Comparison of ENCODE assay signal across 22 cellular contexts in the genomic region with DNA sequence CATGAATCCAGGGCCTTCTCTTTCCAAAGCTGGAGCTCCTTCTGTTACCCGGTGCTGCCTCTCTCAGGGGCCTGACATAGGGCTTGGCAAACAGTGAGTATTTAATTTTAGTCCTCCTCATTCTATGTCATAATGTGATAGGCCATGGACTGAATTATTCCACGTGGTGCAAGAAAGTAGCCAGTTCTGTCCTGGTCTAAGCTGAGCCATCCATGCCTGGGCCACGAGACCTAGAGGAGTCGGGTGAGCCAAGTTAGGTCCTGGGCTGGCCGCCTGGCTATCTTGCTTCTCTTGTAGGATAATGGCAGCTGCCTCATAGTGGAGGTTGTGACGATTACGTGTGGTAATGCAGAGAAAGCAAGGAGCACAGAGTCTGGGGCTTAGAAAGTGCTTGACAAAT.
"Had no signal": no experiment of that assay in that cellular context is flagged by ENCODE, and none has a peak within 500 bp of the region (broad histone marks: within the 10 kb centered on the region; RNA-seq: fewer than 3 reads in every experiment).

No MANE protein-coding gene starts in this region.

- DNase-seq: activated CD4-positive, alpha-beta memory T cell treated with anti-CD3 and anti-CD28 coated beads for 36 hours; activated CD4-positive, alpha-beta T cell treated with anti-CD3 and anti-CD28 coated beads, Interleukin-2, amount 10 ng/mL, durations not matched to agents 24 days and 14 days; activated CD4-positive, CD25-positive, alpha-beta regulatory T cell treated with anti-CD3 and anti-CD28 coated beads, Interleukin-2, amount 50 U/mL, for 72 hours; activated CD8-positive, alpha-beta memory T cell treated with anti-CD3 and anti-CD28 coated beads, Interleukin-2, amount 50 U/mL, for 4 hours; activated gamma-delta T cell; activated naive CD4-positive, alpha-beta T cell treated with anti-CD3 and anti-CD28 coated beads, Interleukin-2, amount 10 ng/mL, durations not matched to agents 7 days and 5 days; activated T-cell treated with anti-CD3 and anti-CD28 coated beads, Interleukin-2, amount 50 U/mL, for 1 hour; amygdala; dermis blood vessel endothelial cell; effector CD4-positive, alpha-beta T cell; foreskin melanocyte; left colon; mesendoderm; natural killer cell; stimulated activated CD4-positive, alpha-beta T cell treated with anti-CD3 and anti-CD28 coated beads, Interleukin-2, amount 100 ng/mL, for 48 hours; stimulated activated naive CD8-positive, alpha-beta T cell treated with anti-CD3 and anti-CD28 coated beads, Interleukin-15, Interleukin-2, amounts not matched to agents 100 U/mL and 50 U/mL, for 24 hours; uterus had no signal

- H3K9me3 ChIP-seq: breast epithelium, esophagus muscularis mucosa, thoracic aorta, uterus had no signal

- H3K4me3 ChIP-seq: breast epithelium, esophagus muscularis mucosa, hepatocyte, lung, thoracic aorta, uterus had no signal

- H3K27me3 ChIP-seq: breast epithelium, esophagus muscularis mucosa, hepatocyte, uterus had no signal

- H3K27ac ChIP-seq: breast epithelium, esophagus muscularis mucosa, hepatocyte, thoracic aorta, uterus had no signal

- H3K4me1 ChIP-seq: uterus had no signal

- H3K36me3 ChIP-seq: breast epithelium, esophagus muscularis mucosa, thoracic aorta, uterus had no signal

- ATAC-seq: left colon; natural killer cell; stimulated activated naive CD8-positive, alpha-beta T cell treated with anti-CD3 and anti-CD28 coated beads, Interleukin-15, Interleukin-2, amounts not matched to agents 100 U/mL and 50 U/mL, for 24 hours had no signal
